In the genomic region with DNA sequence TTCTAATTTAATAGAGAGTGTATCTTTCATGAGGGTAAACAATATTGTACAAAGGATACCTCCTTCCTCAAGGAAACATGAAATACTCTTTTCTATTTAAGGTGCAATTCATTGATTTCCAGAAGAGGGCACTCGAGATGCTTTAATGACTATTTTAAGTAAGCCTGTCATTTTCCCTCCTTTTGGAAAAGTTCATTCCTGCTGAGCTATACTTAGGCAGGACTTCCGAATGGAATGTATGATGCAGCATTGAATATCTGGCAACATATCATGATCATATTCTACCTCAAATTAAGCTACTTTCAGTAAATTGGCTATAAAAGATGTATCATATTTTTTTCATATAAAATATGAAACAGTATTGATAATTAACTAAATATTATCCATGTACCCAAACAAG, we compare ENCODE assay signal across 8 cellular contexts. TPM values are rescaled to one million over a fixed set of nuclear protein-coding genes. Genes with fewer than 3 reads are reported as not detected.
A peak's percentile ranks its signal among the peaks of the same experiment; 100 is the strongest.
DNase-seq lines count a peak whose midpoint lies in the region; ATAC-seq and TF ChIP-seq lines count a peak whose summit lies in the region.

No MANE protein-coding gene starts in this region.

- ATAC-seq in GM21528 (IDR thresholded peaks at IDR 0.05; ENCODE audit: low FRiP score, unreplicated experiment) = no peak

- TF ChIP-seq CTCF in GM06990 (IDR thresholded peaks at IDR 0.05; ENCODE audit: insufficient read depth, low read length, poor library complexity, severe bottlenecking) (peak; percentile 57), WERI-Rb-1 (IDR thresholded peaks at IDR 0.05; ENCODE audit: low read depth, low read length) (peak; percentile 43; the same call in 1 of the 2 replicates), right atrium auricular region (IDR thresholded peaks at IDR 0.05) (peak; percentile 15 to 80)

- H3K27ac ChIP-seq in WERI-Rb-1 (no peak overlapping the region), right atrium auricular region (peak overlapping the region in 1 of 2 donors; percentile 45)

- H3K4me3 ChIP-seq in GM06990 (replicated peaks; ENCODE audit: low read depth, low read length) (no peak overlapping the region), WERI-Rb-1 (ENCODE audit: low read depth, low read length) (no peak overlapping the region), right atrium auricular region (no peak overlapping the region)

- H3K4me1 ChIP-seq in right atrium auricular region = peaks cover 0 to 2% of the 10 kb centered on the region in 2 donors

- H3K9me3 ChIP-seq in WERI-Rb-1 (ENCODE audit: severe bottlenecking) (no peaks in the 10 kb centered on the region), right atrium auricular region (no peaks in the 10 kb centered on the region)

- no peaks in the 10 kb centered on the region for H3K27me3 ChIP-seq in GM06990 (replicated peaks; ENCODE audit: control insufficient read depth, insufficient read depth, low read length)
- H3K27me3 ChIP-seq in WERI-Rb-1 (ENCODE audit: insufficient read depth, low read depth, severe bottlenecking) = no peaks in the 10 kb centered on the region
- no peaks in the 10 kb centered on the region for H3K27me3 ChIP-seq in right atrium auricular region

- H3K36me3 ChIP-seq in GM06990 (ENCODE audit: control insufficient read depth, insufficient read depth, low read length) (peaks cover 12% of the 10 kb centered on the region), WERI-Rb-1 (peaks cover 55% of the 10 kb centered on the region), right atrium auricular region (peaks cover 66% of the 10 kb centered on the region)

- peak; percentile 19 for DNase-seq in GM06990 (ENCODE audit: extremely low read depth, insufficient read length)
- peak; percentile 68 for DNase-seq in NCI-H1105 treated with DMSO at 0.1 percent for 48 hours (lab: John Stamatoyannopoulos, UW)
- DNase-seq in WERI-Rb-1 = no peak
- no peak for DNase-seq in right atrium auricular region (ENCODE audit: low spot score)
- DNase-seq in smooth muscle cell of the brain vasculature (ENCODE audit: low read depth, low spot score) = peak; percentile 55
- DNase-seq in activated CD4-positive, alpha-beta T cell treated with anti-CD3 and anti-CD28 coated beads for 1 hour = no peak
- DNase-seq in ureter (ENCODE audit: low spot score) = no peak

RNA-seq across cellular contexts. Expression of a gene that starts 5.0 kb away (rescaled TPM):
- total RNA-seq in right atrium auricular region (100 to 1,000 TPM; 257 to 285 TPM), ureter (367 TPM)

Comparison
In these comparisons a context has a peak if more than half of its experiments do, and no peak if none do; other contexts are left out.
1. DNase-seq: peak in GM06990 (single experiment), NCI-H1105 treated with DMSO at 0.1 percent for 48 hours (single experiment) and smooth muscle cell of the brain vasculature (single experiment); none in WERI-Rb-1 (single experiment), right atrium auricular region (single experiment), activated CD4-positive, alpha-beta T cell treated with anti-CD3 and anti-CD28 coated beads for 1 hour (single experiment) and ureter (single experiment).
2. Peak in every context shown above with its lines, with median percentiles within 50 percentile points of each other: CTCF ChIP-seq.